In genomic region chr13:58935689-58936088, GRCh38 we compare ENCODE assay signal across 26 cellular contexts.
DNase-seq lines count a peak whose midpoint lies in the region; ATAC-seq, FAIRE-seq and TF ChIP-seq lines count a peak whose summit lies in the region.
"Had no signal": no experiment of that assay in that cellular context is flagged by ENCODE, and none has a peak within 500 bp of the region (broad histone marks: within the 10 kb centered on the region; RNA-seq: fewer than 3 reads in every experiment).

No MANE protein-coding gene starts in this region.

- no peak for TF ChIP-seq CTCF in kidney (IDR thresholded peaks at IDR 0.05; ENCODE audit: borderline replicate concordance, extremely low read depth, insufficient read depth)
- no peak for TF ChIP-seq CTCF in spleen (IDR thresholded peaks at IDR 0.05 in 8 of 11, conservative IDR thresholded peaks at IDR 0.05 in 3 of 11)

- H3K9me3 ChIP-seq in kidney (ENCODE audit: control insufficient read depth in 1 of 2, low read length in 2 of 2) (no peaks in the 10 kb centered on the region), spleen (peaks cover 0 to 3% (median 0%) of the 10 kb centered on the region in 8 donors)
- H3K9me3 ChIP-seq: BE2C, BLaER1 had no signal

- H3K27ac Mint-ChIP-seq in activated CD4-positive, alpha-beta T cell treated with anti-CD3 and anti-CD28 coated beads, Interleukin-2, amount 10 ng/mL, durations not matched to agents 7 days and 5 days = no peak overlapping the region
- H3K27ac Mint-ChIP-seq: CD14-positive monocyte; CD4-positive, alpha-beta memory T cell; CD4-positive, CD25-positive, alpha-beta regulatory T cell; CD8-positive, alpha-beta memory T cell had no signal

- POLR2A ChIA-PET in activated CD4-positive, alpha-beta T cell treated with anti-CD3 and anti-CD28 coated beads, Interleukin-2, amount 10 ng/mL, durations not matched to agents 7 days and 5 days (lab: Charles Lee) = interaction anchor here (0.7 kb wide), 1 partner anchor 346 kb away, joined by 3 read pairs; no protein-coding TSS in a partner anchor

- no peaks in the 10 kb centered on the region for H3K36me3 ChIP-seq in kidney (ENCODE audit: control insufficient read depth in 1 of 2, insufficient read depth in 2 of 2, low read length in 2 of 2)
- no peaks in the 10 kb centered on the region for H3K36me3 ChIP-seq in spleen
- H3K36me3 ChIP-seq: BE2C, BLaER1 had no signal

- no peaks in the 10 kb centered on the region for H3K36me3 Mint-ChIP-seq in activated CD4-positive, alpha-beta T cell treated with anti-CD3 and anti-CD28 coated beads, Interleukin-2, amount 10 ng/mL, durations not matched to agents 7 days and 5 days (ENCODE audit: low read depth)
- H3K36me3 Mint-ChIP-seq: CD14-positive monocyte; CD4-positive, alpha-beta memory T cell; CD4-positive, CD25-positive, alpha-beta regulatory T cell; CD8-positive, alpha-beta memory T cell had no signal

- intact Hi-C loops in kidney (cut with DNase I) = no loop called here
- intact Hi-C loops in spleen (cut with DNase I; ENCODE audit: low total_unique reads) = no loop called here

- no peak for ATAC-seq in GM21723 (IDR thresholded peaks at IDR 0.05; ENCODE audit: unreplicated experiment)
- ATAC-seq: GM12878 had no signal

- no peak for FAIRE-seq in kidney (lab: Jason Lieb, UNC)
- FAIRE-seq: A204.1, GM12878, GM12892, GM18507 had no signal

- H3K4me1 ChIP-seq in kidney (ENCODE audit: control insufficient read depth in 1 of 2, insufficient read depth in 1 of 2, low read depth in 1 of 2, low read length in 2 of 2) (no peaks in the 10 kb centered on the region), spleen (no peaks in the 10 kb centered on the region)
- H3K4me1 ChIP-seq: BE2C, BLaER1 had no signal

- H3K27me3 ChIP-seq in spleen (replicated peaks in 1 of 7) = no peaks in the 10 kb centered on the region
- H3K27me3 ChIP-seq: BE2C, BLaER1 had no signal

- H3K27me3 Mint-ChIP-seq in activated CD4-positive, alpha-beta T cell treated with anti-CD3 and anti-CD28 coated beads, Interleukin-2, amount 10 ng/mL, durations not matched to agents 7 days and 5 days = no peaks in the 10 kb centered on the region
- H3K27me3 Mint-ChIP-seq: CD4-positive, alpha-beta memory T cell; CD4-positive, CD25-positive, alpha-beta regulatory T cell had no signal

- H3K4me1 Mint-ChIP-seq in activated CD4-positive, alpha-beta T cell treated with anti-CD3 and anti-CD28 coated beads, Interleukin-2, amount 10 ng/mL, durations not matched to agents 7 days and 5 days = no peaks in the 10 kb centered on the region
- H3K4me1 Mint-ChIP-seq: CD14-positive monocyte; CD4-positive, alpha-beta memory T cell; CD4-positive, CD25-positive, alpha-beta regulatory T cell; CD8-positive, alpha-beta memory T cell had no signal

- H3K9me3 Mint-ChIP-seq in activated CD4-positive, alpha-beta T cell treated with anti-CD3 and anti-CD28 coated beads, Interleukin-2, amount 10 ng/mL, durations not matched to agents 7 days and 5 days = no peaks in the 10 kb centered on the region

- no peak overlapping the region for H3K9ac ChIP-seq in kidney (ENCODE audit: low read length in 2 of 2)
- H3K9ac ChIP-seq: BLaER1 had no signal

- CTCF ChIA-PET in activated CD4-positive, alpha-beta T cell treated with anti-CD3 and anti-CD28 coated beads, Interleukin-2, amount 10 ng/mL, durations not matched to agents 7 days and 5 days (lab: Charles Lee) = no interaction called here

- H3K27ac ChIP-seq in kidney (ENCODE audit: low read depth in 2 of 2, low read length in 2 of 2) (no peak overlapping the region), spleen (no peak overlapping the region)
- H3K27ac ChIP-seq: BLaER1 had no signal

- no peak overlapping the region for H3K4me3 Mint-ChIP-seq in activated CD4-positive, alpha-beta T cell treated with anti-CD3 and anti-CD28 coated beads, Interleukin-2, amount 10 ng/mL, durations not matched to agents 7 days and 5 days
- H3K4me3 Mint-ChIP-seq: CD14-positive monocyte; CD4-positive, alpha-beta memory T cell; CD4-positive, CD25-positive, alpha-beta regulatory T cell; CD8-positive, alpha-beta memory T cell had no signal

- TF ChIP-seq POLR2A in spleen (IDR thresholded peaks at IDR 0.05) = no peak

- DNase-seq in kidney (peak; percentile 29), spleen (peak; percentile 56), NCI-H526 treated with DMSO at 0.1 percent for 48 hours (lab: John Stamatoyannopoulos, UW) (no peak)
- DNase-seq in activated CD4-positive, alpha-beta T cell treated with anti-CD3 and anti-CD28 coated beads, Interleukin-2, amount 10 ng/mL, durations not matched to agents 7 days and 5 days = no peak
- DNase-seq: 8988T; ACHN; BE2C; C1 segment of cervical spinal cord; CD4-positive, alpha-beta memory T cell; CD4-positive, CD25-positive, alpha-beta regulatory T cell; CD8-positive, alpha-beta memory T cell; COR-L47; DMS 273 treated with DMSO at 0.1 percent for 48 hours; DMS153; DMS53; DMS79; DND-41; EL; GDM1 had no signal

- no peak overlapping the region for H3K4me3 ChIP-seq in kidney (ENCODE audit: low read length in 2 of 2)
- H3K4me3 ChIP-seq in spleen = no peak overlapping the region
- H3K4me3 ChIP-seq: BLaER1, GM12878 had no signal

- WGBS in spleen, 5 donors = 85 to 95% (median 89%) methylated on average over 5 of the region's 5 CpGs

Comparison
In these comparisons a context has a peak if more than half of its experiments do, and no peak if none do; other contexts are left out.
1. DNase-seq: peak in kidney (single experiment) and spleen (single experiment); none in NCI-H526 treated with DMSO at 0.1 percent for 48 hours (single experiment) and activated CD4-positive, alpha-beta T cell treated with anti-CD3 and anti-CD28 coated beads, Interleukin-2, amount 10 ng/mL, durations not matched to agents 7 days and 5 days (single experiment).